In the genomic region with DNA sequence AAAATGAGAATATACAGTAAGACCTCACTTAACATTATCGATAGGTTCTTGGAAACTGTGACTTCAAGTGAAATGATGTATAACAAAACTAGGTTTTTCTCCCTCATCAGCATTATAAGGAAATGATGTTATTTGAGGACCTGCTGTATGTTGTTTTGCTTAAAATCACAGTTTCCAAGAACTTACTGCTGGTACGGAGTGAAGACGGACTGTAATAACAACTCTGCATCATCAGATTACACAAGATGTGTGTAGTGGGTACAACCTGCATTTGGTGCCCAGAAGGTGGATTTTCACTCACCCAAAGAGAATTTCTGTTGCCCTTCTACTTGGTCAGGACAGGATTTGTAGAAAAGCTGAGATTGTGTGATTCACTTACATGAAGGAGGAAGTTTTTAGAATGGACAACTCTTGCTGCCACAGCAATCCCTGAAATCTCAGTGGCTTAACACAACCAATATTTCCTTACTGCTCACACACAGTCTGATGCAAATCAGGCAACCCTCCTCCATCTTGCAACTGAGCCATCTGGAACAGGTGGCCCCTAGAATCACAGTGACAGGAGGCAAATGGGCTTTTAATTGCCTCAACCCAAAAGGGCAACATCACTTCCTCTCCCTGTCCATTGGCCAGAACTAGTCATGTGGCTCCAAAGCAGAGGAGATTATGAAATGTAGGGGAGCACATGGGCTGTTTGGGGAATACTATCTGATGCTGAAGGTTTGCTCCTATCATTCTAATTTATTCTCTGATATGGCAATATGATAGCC, we compare ENCODE assay signal across 1 cellular context.
TF ChIP-seq lines count a peak whose summit lies in the region.

No MANE protein-coding gene starts in this region.

TF ChIP-seq in endothelial cell of umbilical vein, 7 proteins besides CTCF, POLR2A, EP300 and RAD21 (continued from another document):
- TF ChIP-seq, protein P1, sequence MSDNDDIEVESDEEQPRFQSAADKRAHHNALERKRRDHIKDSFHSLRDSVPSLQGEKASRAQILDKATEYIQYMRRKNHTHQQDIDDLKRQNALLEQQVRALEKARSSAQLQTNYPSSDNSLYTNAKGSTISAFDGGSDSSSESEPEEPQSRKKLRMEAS (IDR thresholded peaks at IDR 0.05; ENCODE audit: insufficient read depth, insufficient read length): no peak
- no peak for TF ChIP-seq POLR2AphosphoS5 (IDR thresholded peaks at IDR 0.05; ENCODE audit: insufficient read depth, low read depth, low read length)
- TF ChIP-seq MYC (IDR thresholded peaks at IDR 0.05; ENCODE audit: low read depth, low read length): no peak
- no peak for TF ChIP-seq EZH2 (IDR thresholded peaks at IDR 0.05; ENCODE audit: borderline replicate concordance, low read depth, low read length, severe bottlenecking)
- TF ChIP-seq FOS (IDR thresholded peaks at IDR 0.05; ENCODE audit: borderline replicate concordance, insufficient read depth, low read length): no peak
- no peak for TF ChIP-seq JUN (IDR thresholded peaks at IDR 0.05; ENCODE audit: borderline replicate concordance, insufficient read depth, insufficient read length, low read depth)
